In genomic region chr2:22486343-22486742, GRCh38 we compare ENCODE assay signal across 27 cellular contexts.
"Had no signal": no experiment of that assay in that cellular context is flagged by ENCODE, and none has a peak within 500 bp of the region (broad histone marks: within the 10 kb centered on the region; RNA-seq: fewer than 3 reads in every experiment).

No MANE protein-coding gene starts in this region.

- H3K9me3 Mint-ChIP-seq: stimulated activated naive B cell treated with anti-CD40 and anti-IgM and Interleukin-4, amounts not matched to agents 10 μg/mL and 1 μg/mL and 100 μg/mL, for 72 hours had no signal

- H3K4me1 ChIP-seq: esophagus muscularis mucosa, gastrocnemius medialis, pancreas, psoas muscle, right lobe of liver, testis had no signal

- DNase-seq: cortex of kidney; dorsolateral prefrontal cortex; effector memory CD4-positive, alpha-beta T cell; gastrocnemius medialis; heart right ventricle; immature natural killer cell; kidney; left colon; mammary epithelial cell; mucosa of descending colon; naive thymus-derived CD8-positive, alpha-beta T cell; occipital lobe; pancreas; psoas muscle; right lobe of liver; spleen; stimulated activated CD4-positive, alpha-beta T cell treated with anti-CD3 and anti-CD28 coated beads, Interleukin-15, amount 100 ng/mL, for 24 hours; stimulated activated CD4-positive, alpha-beta T cell treated with anti-CD3 and anti-CD28 coated beads, Interleukin-1b, Interleukin-23, amount 100 ng/mL, for 48 hours; stimulated activated CD4-positive, alpha-beta T cell treated with anti-CD3 and anti-CD28 coated beads, Interleukin-4, amount 100 ng/mL, for 4 hours; stimulated activated naive B cell treated with anti-CD40 and anti-IgM and Interleukin-4, amounts not matched to agents 10 μg/mL and 1 μg/mL and 100 μg/mL, for 72 hours; stimulated activated naive CD8-positive, alpha-beta T cell treated with anti-CD3 and anti-CD28 coated beads, Interleukin-15, amount 100 ng/mL, for 72 hours; testis had no signal

- ATAC-seq: gastrocnemius medialis; heart right ventricle; left colon; mucosa of descending colon; naive thymus-derived CD8-positive, alpha-beta T cell; pancreas; psoas muscle; right lobe of liver; stimulated activated naive B cell treated with anti-CD40 and anti-IgM and Interleukin-4, amounts not matched to agents 10 μg/mL and 1 μg/mL and 100 μg/mL, for 72 hours; stimulated activated naive CD8-positive, alpha-beta T cell treated with anti-CD3 and anti-CD28 coated beads, Interleukin-15, amount 100 ng/mL, for 72 hours had no signal

- H3K9me3 ChIP-seq: esophagus muscularis mucosa, gastrocnemius medialis, heart right ventricle, mucosa of descending colon, pancreas, psoas muscle, right lobe of liver, spleen, testis, tibial nerve had no signal

- H3K36me3 Mint-ChIP-seq: immature natural killer cell; naive thymus-derived CD8-positive, alpha-beta T cell; stimulated activated naive B cell treated with anti-CD40 and anti-IgM and Interleukin-4, amounts not matched to agents 10 μg/mL and 1 μg/mL and 100 μg/mL, for 72 hours had no signal

- H3K36me3 ChIP-seq: esophagus muscularis mucosa, gastrocnemius medialis, heart right ventricle, pancreas, right lobe of liver, spleen, tibial nerve had no signal

- H3K27me3 ChIP-seq: esophagus muscularis mucosa, gastrocnemius medialis, heart right ventricle, pancreas, right lobe of liver, spleen, testis, tibial nerve had no signal

- H3K4me3 ChIP-seq: dorsolateral prefrontal cortex, esophagus muscularis mucosa, gastrocnemius medialis, heart right ventricle, mucosa of descending colon, pancreas, psoas muscle, right lobe of liver, spleen, testis, tibial nerve had no signal

- H3K27ac ChIP-seq: dorsolateral prefrontal cortex, epithelial cell of prostate, esophagus muscularis mucosa, gastrocnemius medialis, heart right ventricle, pancreas, psoas muscle, right lobe of liver, spleen, testis, tibial nerve had no signal

- H3K4me3 Mint-ChIP-seq: central memory CD8-positive, alpha-beta T cell; immature natural killer cell; naive thymus-derived CD8-positive, alpha-beta T cell; neural crest cell; stimulated activated naive B cell treated with anti-CD40 and anti-IgM and Interleukin-4, amounts not matched to agents 10 μg/mL and 1 μg/mL and 100 μg/mL, for 72 hours; stimulated activated naive CD8-positive, alpha-beta T cell treated with anti-CD3 and anti-CD28 coated beads, Interleukin-15, amount 100 ng/mL, for 72 hours had no signal

- H3K4me1 Mint-ChIP-seq: central memory CD8-positive, alpha-beta T cell; immature natural killer cell; naive thymus-derived CD8-positive, alpha-beta T cell; stimulated activated naive B cell treated with anti-CD40 and anti-IgM and Interleukin-4, amounts not matched to agents 10 μg/mL and 1 μg/mL and 100 μg/mL, for 72 hours; stimulated activated naive CD8-positive, alpha-beta T cell treated with anti-CD3 and anti-CD28 coated beads, Interleukin-15, amount 100 ng/mL, for 72 hours had no signal

- H3K27me3 Mint-ChIP-seq: central memory CD8-positive, alpha-beta T cell; naive thymus-derived CD8-positive, alpha-beta T cell; stimulated activated naive B cell treated with anti-CD40 and anti-IgM and Interleukin-4, amounts not matched to agents 10 μg/mL and 1 μg/mL and 100 μg/mL, for 72 hours; stimulated activated naive CD8-positive, alpha-beta T cell treated with anti-CD3 and anti-CD28 coated beads, Interleukin-15, amount 100 ng/mL, for 72 hours had no signal

- H3K27ac Mint-ChIP-seq: immature natural killer cell; naive thymus-derived CD8-positive, alpha-beta T cell; stimulated activated naive B cell treated with anti-CD40 and anti-IgM and Interleukin-4, amounts not matched to agents 10 μg/mL and 1 μg/mL and 100 μg/mL, for 72 hours; stimulated activated naive CD8-positive, alpha-beta T cell treated with anti-CD3 and anti-CD28 coated beads, Interleukin-15, amount 100 ng/mL, for 72 hours had no signal
